In the genomic region with DNA sequence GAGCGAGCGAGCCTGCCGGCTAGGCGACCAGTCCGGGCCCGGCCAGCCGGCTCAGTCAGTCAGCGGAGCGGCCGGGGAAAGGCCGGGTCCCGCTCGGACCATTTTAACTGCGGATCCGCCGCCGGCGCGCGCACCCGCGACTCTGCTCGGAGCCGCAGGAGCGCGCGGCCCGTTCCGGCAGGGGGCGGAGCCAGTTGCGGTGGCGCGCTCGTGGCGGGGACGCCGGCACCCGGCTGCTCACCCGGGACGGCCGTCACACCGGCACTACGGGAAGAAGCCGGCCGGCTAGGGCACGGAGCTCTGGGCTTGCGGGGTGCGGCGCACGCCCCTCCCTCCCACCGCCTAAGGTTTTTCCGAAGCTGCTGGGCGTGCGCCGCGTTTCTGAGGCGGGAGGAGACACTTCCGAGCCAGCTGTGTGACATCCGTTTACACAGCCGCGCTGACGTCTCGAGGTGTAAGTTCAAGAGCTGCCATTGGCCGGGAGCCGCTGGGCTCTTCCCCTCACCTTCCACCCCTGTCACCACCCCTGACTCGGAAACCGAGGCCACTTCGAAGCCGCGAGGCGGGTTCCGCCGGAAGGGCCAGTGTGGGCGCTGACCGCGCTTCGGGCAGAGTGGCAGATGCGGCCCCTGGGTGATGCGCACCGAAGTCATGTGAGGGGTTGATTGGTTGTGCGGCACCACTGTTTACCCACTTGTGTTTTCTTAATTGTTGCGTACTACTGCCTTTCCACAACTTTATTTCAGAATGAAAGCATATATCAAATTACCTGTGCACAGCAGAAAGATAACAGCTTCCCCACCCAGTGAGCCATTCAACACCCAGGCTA, we compare ENCODE assay signal across 1 cellular context.
TF ChIP-seq lines count a peak whose summit lies in the region.

A gene (minus strand): TSS at position 144 of the 829 bp plus-strand sequence.

TF ChIP-seq in GM12878, 131 proteins besides CTCF, POLR2A, EP300 and RAD21 (continued from another document and continues in another):
- TF ChIP-seq, protein P1, sequence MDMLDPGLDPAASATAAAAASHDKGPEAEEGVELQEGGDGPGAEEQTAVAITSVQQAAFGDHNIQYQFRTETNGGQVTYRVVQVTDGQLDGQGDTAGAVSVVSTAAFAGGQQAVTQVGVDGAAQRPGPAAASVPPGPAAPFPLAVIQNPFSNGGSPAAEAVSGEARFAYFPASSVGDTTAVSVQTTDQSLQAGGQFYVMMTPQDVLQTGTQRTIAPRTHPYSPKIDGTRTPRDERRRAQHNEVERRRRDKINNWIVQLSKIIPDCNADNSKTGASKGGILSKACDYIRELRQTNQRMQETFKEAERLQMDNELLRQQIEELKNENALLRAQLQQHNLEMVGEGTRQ (IDR thresholded peaks at IDR 0.05; ENCODE audit: borderline replicate concordance, low read depth, low read length): no peak; the same call in 1 of the 2 replicates
- peak; percentile 80; the same call in 1 of the 2 replicates for TF ChIP-seq TCF3 (IDR thresholded peaks at IDR 0.05; ENCODE audit: borderline replicate concordance, insufficient read depth, low read depth, low read length)
- no peak for TF ChIP-seq PAX8 (IDR thresholded peaks at IDR 0.05)
- TF ChIP-seq, protein P2, sequence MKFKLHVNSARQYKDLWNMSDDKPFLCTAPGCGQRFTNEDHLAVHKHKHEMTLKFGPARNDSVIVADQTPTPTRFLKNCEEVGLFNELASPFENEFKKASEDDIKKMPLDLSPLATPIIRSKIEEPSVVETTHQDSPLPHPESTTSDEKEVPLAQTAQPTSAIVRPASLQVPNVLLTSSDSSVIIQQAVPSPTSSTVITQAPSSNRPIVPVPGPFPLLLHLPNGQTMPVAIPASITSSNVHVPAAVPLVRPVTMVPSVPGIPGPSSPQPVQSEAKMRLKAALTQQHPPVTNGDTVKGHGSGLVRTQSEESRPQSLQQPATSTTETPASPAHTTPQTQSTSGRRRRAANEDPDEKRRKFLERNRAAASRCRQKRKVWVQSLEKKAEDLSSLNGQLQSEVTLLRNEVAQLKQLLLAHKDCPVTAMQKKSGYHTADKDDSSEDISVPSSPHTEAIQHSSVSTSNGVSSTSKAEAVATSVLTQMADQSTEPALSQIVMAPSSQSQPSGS (IDR thresholded peaks at IDR 0.05; ENCODE audit: low read length): peak; percentile 70; the same call in 1 of the 2 replicates
- TF ChIP-seq, protein P3, sequence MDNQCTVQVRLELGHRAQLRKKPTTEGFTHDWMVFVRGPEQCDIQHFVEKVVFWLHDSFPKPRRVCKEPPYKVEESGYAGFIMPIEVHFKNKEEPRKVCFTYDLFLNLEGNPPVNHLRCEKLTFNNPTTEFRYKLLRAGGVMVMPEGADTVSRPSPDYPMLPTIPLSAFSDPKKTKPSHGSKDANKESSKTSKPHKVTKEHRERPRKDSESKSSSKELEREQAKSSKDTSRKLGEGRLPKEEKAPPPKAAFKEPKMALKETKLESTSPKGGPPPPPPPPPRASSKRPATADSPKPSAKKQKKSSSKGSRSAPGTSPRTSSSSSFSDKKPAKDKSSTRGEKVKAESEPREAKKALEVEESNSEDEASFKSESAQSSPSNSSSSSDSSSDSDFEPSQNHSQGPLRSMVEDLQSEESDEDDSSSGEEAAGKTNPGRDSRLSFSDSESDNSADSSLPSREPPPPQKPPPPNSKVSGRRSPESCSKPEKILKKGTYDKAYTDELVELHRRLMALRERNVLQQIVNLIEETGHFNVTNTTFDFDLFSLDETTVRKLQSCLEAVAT (IDR thresholded peaks at IDR 0.05): no peak; the same call in 1 of the 2 replicates
- TF ChIP-seq MYC (IDR thresholded peaks at IDR 0.05; ENCODE audit: insufficient read depth, insufficient read length, insufficient replicate concordance, low read length, severe bottlenecking): no peak
- 0 out of 2 replicates have a peak, but pooled peaks have one; percentile 26 for TF ChIP-seq CBX5 (IDR thresholded peaks at IDR 0.05; ENCODE audit: low read depth)
- TF ChIP-seq, protein P4, sequence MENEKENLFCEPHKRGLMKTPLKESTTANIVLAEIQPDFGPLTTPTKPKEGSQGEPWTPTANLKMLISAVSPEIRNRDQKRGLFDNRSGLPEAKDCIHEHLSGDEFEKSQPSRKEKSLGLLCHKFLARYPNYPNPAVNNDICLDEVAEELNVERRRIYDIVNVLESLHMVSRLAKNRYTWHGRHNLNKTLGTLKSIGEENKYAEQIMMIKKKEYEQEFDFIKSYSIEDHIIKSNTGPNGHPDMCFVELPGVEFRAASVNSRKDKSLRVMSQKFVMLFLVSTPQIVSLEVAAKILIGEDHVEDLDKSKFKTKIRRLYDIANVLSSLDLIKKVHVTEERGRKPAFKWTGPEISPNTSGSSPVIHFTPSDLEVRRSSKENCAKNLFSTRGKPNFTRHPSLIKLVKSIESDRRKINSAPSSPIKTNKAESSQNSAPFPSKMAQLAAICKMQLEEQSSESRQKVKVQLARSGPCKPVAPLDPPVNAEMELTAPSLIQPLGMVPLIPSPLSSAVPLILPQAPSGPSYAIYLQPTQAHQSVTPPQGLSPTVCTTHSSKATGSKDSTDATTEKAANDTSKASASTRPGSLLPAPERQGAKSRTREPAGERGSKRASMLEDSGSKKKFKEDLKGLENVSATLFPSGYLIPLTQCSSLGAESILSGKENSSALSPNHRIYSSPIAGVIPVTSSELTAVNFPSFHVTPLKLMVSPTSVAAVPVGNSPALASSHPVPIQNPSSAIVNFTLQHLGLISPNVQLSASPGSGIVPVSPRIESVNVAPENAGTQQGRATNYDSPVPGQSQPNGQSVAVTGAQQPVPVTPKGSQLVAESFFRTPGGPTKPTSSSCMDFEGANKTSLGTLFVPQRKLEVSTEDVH (IDR thresholded peaks at IDR 0.05; ENCODE audit: low read depth, partially characterized antibody): peak; percentile 27
- TF ChIP-seq, protein P5, sequence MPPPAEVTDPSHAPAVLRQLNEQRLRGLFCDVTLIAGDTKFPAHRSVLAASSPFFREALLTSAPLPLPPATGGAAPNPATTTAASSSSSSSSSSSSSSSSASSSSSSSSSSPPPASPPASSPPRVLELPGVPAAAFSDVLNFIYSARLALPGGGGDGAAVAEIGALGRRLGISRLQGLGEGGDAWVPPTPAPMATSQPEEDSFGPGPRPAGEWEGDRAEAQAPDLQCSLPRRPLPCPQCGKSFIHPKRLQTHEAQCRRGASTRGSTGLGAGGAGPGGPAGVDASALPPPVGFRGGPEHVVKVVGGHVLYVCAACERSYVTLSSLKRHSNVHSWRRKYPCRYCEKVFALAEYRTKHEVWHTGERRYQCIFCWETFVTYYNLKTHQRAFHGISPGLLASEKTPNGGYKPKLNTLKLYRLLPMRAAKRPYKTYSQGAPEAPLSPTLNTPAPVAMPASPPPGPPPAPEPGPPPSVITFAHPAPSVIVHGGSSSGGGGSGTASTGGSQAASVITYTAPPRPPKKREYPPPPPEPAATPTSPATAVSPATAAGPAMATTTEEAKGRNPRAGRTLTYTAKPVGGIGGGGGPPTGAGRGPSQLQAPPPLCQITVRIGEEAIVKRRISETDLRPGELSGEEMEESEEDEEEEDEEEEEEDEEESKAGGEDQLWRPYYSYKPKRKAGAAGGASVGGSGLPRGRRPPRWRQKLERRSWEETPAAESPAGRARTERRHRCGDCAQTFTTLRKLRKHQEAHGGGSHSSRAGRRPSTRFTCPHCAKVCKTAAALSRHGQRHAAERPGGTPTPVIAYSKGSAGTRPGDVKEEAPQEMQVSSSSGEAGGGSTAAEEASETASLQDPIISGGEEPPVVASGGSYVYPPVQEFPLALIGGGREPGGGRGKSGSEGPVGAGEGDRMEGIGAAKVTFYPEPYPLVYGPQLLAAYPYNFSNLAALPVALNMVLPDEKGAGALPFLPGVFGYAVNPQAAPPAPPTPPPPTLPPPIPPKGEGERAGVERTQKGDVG (CRISPR knock-in tag; IDR thresholded peaks at IDR 0.05): no peak
- peak; percentile 69; the same call in 1 of the 2 replicates for TF ChIP-seq YY1 (IDR thresholded peaks at IDR 0.05; ENCODE audit: low read depth, low read length)
- TF ChIP-seq SP1 (IDR thresholded peaks at IDR 0.05; ENCODE audit: low read depth, low read length): peak; percentile 66
- TF ChIP-seq HDAC6 (IDR thresholded peaks at IDR 0.05; ENCODE audit: unreplicated experiment): peak; percentile 7
- TF ChIP-seq RBBP5 (conservative IDR thresholded peaks at IDR 0.05): 0 out of 2 replicates have a peak, but pooled peaks have one; percentile 18
- TF ChIP-seq, protein P6, sequence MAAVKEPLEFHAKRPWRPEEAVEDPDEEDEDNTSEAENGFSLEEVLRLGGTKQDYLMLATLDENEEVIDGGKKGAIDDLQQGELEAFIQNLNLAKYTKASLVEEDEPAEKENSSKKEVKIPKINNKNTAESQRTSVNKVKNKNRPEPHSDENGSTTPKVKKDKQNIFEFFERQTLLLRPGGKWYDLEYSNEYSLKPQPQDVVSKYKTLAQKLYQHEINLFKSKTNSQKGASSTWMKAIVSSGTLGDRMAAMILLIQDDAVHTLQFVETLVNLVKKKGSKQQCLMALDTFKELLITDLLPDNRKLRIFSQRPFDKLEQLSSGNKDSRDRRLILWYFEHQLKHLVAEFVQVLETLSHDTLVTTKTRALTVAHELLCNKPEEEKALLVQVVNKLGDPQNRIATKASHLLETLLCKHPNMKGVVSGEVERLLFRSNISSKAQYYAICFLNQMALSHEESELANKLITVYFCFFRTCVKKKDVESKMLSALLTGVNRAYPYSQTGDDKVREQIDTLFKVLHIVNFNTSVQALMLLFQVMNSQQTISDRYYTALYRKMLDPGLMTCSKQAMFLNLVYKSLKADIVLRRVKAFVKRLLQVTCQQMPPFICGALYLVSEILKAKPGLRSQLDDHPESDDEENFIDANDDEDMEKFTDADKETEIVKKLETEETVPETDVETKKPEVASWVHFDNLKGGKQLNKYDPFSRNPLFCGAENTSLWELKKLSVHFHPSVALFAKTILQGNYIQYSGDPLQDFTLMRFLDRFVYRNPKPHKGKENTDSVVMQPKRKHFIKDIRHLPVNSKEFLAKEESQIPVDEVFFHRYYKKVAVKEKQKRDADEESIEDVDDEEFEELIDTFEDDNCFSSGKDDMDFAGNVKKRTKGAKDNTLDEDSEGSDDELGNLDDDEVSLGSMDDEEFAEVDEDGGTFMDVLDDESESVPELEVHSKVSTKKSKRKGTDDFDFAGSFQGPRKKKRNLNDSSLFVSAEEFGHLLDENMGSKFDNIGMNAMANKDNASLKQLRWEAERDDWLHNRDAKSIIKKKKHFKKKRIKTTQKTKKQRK (IDR thresholded peaks at IDR 0.05; ENCODE audit: low read depth, low read length): no peak
- no peak for TF ChIP-seq KAT2A (conservative IDR thresholded peaks at IDR 0.05; ENCODE audit: control insufficient read depth, low read depth, low read length)
- peak; percentile 75 for TF ChIP-seq TCF12 (IDR thresholded peaks at IDR 0.05; ENCODE audit: low read depth, low read length)
- TF ChIP-seq BRCA1 (IDR thresholded peaks at IDR 0.05; ENCODE audit: low read depth, low read length): no peak
- TF ChIP-seq, protein P7, sequence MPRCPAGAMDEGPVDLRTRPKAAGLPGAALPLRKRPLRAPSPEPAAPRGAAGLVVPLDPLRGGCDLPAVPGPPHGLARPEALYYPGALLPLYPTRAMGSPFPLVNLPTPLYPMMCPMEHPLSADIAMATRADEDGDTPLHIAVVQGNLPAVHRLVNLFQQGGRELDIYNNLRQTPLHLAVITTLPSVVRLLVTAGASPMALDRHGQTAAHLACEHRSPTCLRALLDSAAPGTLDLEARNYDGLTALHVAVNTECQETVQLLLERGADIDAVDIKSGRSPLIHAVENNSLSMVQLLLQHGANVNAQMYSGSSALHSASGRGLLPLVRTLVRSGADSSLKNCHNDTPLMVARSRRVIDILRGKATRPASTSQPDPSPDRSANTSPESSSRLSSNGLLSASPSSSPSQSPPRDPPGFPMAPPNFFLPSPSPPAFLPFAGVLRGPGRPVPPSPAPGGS (IDR thresholded peaks at IDR 0.05; ENCODE audit: borderline replicate concordance, insufficient read depth, low read depth, low read length, poor library complexity, severe bottlenecking): peak; percentile 44
- peak; percentile 71 for TF ChIP-seq PML (IDR thresholded peaks at IDR 0.05; ENCODE audit: low read length)
- TF ChIP-seq, protein P8, sequence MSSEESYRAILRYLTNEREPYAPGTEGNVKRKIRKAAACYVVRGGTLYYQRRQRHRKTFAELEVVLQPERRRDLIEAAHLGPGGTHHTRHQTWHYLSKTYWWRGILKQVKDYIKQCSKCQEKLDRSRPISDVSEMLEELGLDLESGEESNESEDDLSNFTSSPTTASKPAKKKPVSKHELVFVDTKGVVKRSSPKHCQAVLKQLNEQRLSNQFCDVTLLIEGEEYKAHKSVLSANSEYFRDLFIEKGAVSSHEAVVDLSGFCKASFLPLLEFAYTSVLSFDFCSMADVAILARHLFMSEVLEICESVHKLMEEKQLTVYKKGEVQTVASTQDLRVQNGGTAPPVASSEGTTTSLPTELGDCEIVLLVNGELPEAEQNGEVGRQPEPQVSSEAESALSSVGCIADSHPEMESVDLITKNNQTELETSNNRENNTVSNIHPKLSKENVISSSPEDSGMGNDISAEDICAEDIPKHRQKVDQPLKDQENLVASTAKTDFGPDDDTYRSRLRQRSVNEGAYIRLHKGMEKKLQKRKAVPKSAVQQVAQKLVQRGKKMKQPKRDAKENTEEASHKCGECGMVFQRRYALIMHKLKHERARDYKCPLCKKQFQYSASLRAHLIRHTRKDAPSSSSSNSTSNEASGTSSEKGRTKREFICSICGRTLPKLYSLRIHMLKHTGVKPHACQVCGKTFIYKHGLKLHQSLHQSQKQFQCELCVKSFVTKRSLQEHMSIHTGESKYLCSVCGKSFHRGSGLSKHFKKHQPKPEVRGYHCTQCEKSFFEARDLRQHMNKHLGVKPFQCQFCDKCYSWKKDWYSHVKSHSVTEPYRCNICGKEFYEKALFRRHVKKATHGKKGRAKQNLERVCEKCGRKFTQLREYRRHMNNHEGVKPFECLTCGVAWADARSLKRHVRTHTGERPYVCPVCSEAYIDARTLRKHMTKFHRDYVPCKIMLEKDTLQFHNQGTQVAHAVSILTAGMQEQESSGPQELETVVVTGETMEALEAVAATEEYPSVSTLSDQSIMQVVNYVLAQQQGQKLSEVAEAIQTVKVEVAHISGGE (CRISPR knock-in tag; IDR thresholded peaks at IDR 0.05): no peak
- peak; percentile 86 for TF ChIP-seq NR2F1 (conservative IDR thresholded peaks at IDR 0.05)
- peak; percentile 55 for TF ChIP-seq HCFC1 (IDR thresholded peaks at IDR 0.05; ENCODE audit: low read length)
- TF ChIP-seq, protein P9, sequence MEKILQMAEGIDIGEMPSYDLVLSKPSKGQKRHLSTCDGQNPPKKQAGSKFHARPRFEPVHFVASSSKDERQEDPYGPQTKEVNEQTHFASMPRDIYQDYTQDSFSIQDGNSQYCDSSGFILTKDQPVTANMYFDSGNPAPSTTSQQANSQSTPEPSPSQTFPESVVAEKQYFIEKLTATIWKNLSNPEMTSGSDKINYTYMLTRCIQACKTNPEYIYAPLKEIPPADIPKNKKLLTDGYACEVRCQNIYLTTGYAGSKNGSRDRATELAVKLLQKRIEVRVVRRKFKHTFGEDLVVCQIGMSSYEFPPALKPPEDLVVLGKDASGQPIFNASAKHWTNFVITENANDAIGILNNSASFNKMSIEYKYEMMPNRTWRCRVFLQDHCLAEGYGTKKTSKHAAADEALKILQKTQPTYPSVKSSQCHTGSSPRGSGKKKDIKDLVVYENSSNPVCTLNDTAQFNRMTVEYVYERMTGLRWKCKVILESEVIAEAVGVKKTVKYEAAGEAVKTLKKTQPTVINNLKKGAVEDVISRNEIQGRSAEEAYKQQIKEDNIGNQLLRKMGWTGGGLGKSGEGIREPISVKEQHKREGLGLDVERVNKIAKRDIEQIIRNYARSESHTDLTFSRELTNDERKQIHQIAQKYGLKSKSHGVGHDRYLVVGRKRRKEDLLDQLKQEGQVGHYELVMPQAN (conservative IDR thresholded peaks at IDR 0.05): peak; percentile 89
- TF ChIP-seq RELA (IDR thresholded peaks at IDR 0.05; ENCODE audit: borderline replicate concordance, partially characterized antibody): peak; percentile 9
- no peak for TF ChIP-seq NR2C2 (IDR thresholded peaks at IDR 0.05; ENCODE audit: borderline replicate concordance, control insufficient read depth, insufficient read length, low read depth)
- TF ChIP-seq ZNF24 (IDR thresholded peaks at IDR 0.05): no peak
- TF ChIP-seq SIN3A (IDR thresholded peaks at IDR 0.05; ENCODE audit: low read depth, low read length): no peak
- TF ChIP-seq TCF7 (IDR thresholded peaks at IDR 0.05; ENCODE audit: borderline replicate concordance): peak; percentile 36; the same call in 1 of the 2 replicates
- TF ChIP-seq SIX5 (IDR thresholded peaks at IDR 0.05; ENCODE audit: low read depth, low read length, severe bottlenecking): peak; percentile 1
- TF ChIP-seq BACH1 (IDR thresholded peaks at IDR 0.05; ENCODE audit: borderline replicate concordance): peak; percentile 82
